In the genomic region with DNA sequence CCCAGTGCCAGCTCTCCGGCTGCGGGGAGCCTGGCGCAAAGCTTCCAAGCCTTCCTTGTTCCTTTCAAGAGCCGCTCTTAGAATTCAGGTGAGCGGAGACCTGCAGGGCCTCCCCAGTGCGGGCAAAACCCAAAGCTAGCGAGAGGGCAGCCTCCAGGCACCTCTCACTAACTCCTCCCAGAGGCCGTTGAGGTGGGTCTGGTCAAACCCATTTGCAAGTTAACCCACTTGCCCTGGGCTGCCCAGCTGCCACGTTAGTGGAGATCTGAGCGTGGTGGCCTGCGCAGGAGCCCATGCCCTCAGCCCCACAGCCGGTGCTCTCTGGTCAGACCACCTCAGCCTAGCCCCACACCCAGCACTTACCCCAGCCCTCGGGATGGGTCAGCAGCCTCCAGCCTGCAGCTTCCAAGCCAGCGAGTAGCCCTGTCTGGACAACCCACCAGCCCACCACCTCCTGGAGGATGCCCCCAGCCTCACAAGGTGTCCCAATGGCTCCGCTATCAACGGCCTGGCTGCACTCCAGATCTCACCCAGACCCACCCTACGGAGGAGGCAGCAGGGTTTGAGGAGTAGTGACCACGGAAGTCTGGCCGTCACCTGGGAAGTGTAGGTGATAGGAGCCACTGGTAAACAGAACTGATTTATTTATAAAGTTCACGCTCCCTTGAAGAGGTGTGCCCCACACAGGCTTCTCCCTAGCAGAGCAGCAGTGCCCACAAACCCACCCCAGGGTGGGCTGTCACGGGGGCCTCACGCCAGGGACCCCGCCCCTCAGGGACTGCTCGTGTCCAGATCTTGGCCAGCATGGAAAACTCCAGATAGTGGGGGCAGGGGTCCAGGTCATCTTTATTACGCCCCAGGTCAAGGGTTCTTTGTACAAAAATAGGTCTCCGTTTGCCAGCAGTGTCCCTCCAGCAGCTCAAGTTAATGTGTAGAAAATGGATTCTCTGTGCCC, we compare ENCODE assay signal across 1 cellular context.
TF ChIP-seq lines count a peak whose summit lies in the region.

No MANE protein-coding gene starts in this region.

TF ChIP-seq in GM23338, 12 proteins besides CTCF, POLR2A, EP300 and RAD21:
- TF ChIP-seq, protein P1, sequence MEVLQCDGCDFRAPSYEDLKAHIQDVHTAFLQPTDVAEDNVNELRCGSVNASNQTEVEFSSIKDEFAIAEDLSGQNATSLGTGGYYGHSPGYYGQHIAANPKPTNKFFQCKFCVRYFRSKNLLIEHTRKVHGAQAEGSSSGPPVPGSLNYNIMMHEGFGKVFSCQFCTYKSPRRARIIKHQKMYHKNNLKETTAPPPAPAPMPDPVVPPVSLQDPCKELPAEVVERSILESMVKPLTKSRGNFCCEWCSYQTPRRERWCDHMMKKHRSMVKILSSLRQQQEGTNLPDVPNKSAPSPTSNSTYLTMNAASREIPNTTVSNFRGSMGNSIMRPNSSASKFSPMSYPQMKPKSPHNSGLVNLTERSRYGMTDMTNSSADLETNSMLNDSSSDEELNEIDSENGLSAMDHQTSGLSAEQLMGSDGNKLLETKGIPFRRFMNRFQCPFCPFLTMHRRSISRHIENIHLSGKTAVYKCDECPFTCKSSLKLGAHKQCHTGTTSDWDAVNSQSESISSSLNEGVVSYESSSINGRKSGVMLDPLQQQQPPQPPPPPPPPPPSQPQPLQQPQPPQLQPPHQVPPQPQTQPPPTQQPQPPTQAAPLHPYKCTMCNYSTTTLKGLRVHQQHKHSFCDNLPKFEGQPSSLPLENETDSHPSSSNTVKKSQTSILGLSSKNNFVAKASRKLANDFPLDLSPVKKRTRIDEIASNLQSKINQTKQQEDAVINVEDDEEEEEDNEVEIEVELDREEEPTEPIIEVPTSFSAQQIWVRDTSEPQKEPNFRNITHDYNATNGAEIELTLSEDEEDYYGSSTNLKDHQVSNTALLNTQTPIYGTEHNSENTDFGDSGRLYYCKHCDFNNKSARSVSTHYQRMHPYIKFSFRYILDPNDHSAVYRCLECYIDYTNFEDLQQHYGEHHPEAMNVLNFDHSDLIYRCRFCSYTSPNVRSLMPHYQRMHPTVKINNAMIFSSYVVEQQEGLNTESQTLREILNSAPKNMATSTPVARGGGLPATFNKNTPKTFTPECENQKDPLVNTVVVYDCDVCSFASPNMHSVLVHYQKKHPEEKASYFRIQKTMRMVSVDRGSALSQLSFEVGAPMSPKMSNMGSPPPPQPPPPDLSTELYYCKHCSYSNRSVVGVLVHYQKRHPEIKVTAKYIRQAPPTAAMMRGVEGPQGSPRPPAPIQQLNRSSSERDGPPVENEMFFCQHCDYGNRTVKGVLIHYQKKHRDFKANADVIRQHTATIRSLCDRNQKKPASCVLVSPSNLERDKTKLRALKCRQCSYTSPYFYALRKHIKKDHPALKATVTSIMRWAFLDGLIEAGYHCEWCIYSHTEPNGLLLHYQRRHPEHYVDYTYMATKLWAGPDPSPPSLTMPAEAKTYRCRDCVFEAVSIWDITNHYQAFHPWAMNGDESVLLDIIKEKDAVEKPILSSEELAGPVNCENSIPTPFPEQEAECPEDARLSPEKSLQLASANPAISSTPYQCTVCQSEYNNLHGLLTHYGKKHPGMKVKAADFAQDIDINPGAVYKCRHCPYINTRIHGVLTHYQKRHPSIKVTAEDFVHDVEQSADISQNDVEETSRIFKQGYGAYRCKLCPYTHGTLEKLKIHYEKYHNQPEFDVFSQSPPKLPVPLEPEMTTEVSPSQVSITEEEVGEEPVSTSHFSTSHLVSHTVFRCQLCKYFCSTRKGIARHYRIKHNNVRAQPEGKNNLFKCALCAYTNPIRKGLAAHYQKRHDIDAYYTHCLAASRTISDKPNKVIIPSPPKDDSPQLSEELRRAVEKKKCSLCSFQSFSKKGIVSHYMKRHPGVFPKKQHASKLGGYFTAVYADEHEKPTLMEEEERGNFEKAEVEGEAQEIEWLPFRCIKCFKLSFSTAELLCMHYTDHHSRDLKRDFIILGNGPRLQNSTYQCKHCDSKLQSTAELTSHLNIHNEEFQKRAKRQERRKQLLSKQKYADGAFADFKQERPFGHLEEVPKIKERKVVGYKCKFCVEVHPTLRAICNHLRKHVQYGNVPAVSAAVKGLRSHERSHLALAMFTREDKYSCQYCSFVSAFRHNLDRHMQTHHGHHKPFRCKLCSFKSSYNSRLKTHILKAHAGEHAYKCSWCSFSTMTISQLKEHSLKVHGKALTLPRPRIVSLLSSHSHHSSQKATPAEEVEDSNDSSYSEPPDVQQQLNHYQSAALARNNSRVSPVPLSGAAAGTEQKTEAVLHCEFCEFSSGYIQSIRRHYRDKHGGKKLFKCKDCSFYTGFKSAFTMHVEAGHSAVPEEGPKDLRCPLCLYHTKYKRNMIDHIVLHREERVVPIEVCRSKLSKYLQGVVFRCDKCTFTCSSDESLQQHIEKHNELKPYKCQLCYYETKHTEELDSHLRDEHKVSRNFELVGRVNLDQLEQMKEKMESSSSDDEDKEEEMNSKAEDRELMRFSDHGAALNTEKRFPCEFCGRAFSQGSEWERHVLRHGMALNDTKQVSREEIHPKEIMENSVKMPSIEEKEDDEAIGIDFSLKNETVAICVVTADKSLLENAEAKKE (CRISPR knock-in tag; IDR thresholded peaks at IDR 0.05) = no peak
- TF ChIP-seq CREB1 (CRISPR knock-in tag; IDR thresholded peaks at IDR 0.05; ENCODE audit: low read depth) = no peak
- no peak for TF ChIP-seq EZH2phosphoT487 (IDR thresholded peaks at IDR 0.05; ENCODE audit: unreplicated experiment)
- no peak for TF ChIP-seq JUNB (IDR thresholded peaks at IDR 0.05; ENCODE audit: unreplicated experiment)
- TF ChIP-seq NANOG (IDR thresholded peaks at IDR 0.05; ENCODE audit: borderline replicate concordance) = no peak
- no peak for TF ChIP-seq POLR2AphosphoS5 (IDR thresholded peaks at IDR 0.05; ENCODE audit: low read depth)
- no peak for TF ChIP-seq EZH2 (IDR thresholded peaks at IDR 0.05; ENCODE audit: low read depth, unreplicated experiment)
- TF ChIP-seq, protein P2, sequence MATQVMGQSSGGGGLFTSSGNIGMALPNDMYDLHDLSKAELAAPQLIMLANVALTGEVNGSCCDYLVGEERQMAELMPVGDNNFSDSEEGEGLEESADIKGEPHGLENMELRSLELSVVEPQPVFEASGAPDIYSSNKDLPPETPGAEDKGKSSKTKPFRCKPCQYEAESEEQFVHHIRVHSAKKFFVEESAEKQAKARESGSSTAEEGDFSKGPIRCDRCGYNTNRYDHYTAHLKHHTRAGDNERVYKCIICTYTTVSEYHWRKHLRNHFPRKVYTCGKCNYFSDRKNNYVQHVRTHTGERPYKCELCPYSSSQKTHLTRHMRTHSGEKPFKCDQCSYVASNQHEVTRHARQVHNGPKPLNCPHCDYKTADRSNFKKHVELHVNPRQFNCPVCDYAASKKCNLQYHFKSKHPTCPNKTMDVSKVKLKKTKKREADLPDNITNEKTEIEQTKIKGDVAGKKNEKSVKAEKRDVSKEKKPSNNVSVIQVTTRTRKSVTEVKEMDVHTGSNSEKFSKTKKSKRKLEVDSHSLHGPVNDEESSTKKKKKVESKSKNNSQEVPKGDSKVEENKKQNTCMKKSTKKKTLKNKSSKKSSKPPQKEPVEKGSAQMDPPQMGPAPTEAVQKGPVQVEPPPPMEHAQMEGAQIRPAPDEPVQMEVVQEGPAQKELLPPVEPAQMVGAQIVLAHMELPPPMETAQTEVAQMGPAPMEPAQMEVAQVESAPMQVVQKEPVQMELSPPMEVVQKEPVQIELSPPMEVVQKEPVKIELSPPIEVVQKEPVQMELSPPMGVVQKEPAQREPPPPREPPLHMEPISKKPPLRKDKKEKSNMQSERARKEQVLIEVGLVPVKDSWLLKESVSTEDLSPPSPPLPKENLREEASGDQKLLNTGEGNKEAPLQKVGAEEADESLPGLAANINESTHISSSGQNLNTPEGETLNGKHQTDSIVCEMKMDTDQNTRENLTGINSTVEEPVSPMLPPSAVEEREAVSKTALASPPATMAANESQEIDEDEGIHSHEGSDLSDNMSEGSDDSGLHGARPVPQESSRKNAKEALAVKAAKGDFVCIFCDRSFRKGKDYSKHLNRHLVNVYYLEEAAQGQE (IDR thresholded peaks at IDR 0.05; ENCODE audit: unreplicated experiment) = no peak
- TF ChIP-seq ZNF114 (CRISPR knock-in tag; IDR thresholded peaks at IDR 0.05) = no peak
- no peak for TF ChIP-seq ZNF331 (CRISPR knock-in tag; IDR thresholded peaks at IDR 0.05; ENCODE audit: low read depth)
- TF ChIP-seq, protein P3, sequence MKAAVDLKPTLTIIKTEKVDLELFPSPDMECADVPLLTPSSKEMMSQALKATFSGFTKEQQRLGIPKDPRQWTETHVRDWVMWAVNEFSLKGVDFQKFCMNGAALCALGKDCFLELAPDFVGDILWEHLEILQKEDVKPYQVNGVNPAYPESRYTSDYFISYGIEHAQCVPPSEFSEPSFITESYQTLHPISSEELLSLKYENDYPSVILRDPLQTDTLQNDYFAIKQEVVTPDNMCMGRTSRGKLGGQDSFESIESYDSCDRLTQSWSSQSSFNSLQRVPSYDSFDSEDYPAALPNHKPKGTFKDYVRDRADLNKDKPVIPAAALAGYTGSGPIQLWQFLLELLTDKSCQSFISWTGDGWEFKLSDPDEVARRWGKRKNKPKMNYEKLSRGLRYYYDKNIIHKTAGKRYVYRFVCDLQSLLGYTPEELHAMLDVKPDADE (IDR thresholded peaks at IDR 0.05) = no peak
- TF ChIP-seq STAT1 (IDR thresholded peaks at IDR 0.05; ENCODE audit: unreplicated experiment) = no peak
